Comparison of ENCODE assay signal across 24 cellular contexts in the genomic region with DNA sequence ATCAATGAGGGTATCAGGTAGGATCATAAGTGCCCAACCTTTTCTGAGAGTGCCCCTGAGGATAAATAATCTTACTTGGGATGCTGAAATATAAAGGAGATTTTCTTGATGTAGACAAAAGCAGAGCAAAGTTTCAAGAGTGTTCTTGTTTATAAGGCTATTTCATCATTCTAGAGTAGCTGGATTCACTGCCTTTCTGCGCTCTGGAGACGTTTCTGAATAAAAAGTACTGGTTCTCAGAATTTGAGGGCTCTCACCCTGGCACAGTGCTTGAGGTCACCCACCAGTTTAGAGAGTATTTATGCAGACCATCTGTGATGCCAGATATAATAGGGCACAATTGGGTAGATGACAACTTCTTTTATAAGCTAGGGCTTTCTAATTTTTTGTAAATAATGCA.
DNase-seq lines count a peak whose midpoint lies in the region; ATAC-seq and TF ChIP-seq lines count a peak whose summit lies in the region.
"Had no signal": no experiment of that assay in that cellular context is flagged by ENCODE, and none has a peak within 500 bp of the region (broad histone marks: within the 10 kb centered on the region; RNA-seq: fewer than 3 reads in every experiment).

No MANE protein-coding gene starts in this region.

- POLR2A ChIA-PET in HCT116 (lab: Charles Lee): no interaction called here
- POLR2A ChIA-PET in activated CD4-positive, alpha-beta memory T cell treated with anti-CD3 and anti-CD28 coated beads, Interleukin-2, amount 10 ng/mL, durations not matched to agents 7 days and 5 days (lab: Charles Lee): no interaction called here

- H3K79me2 ChIP-seq in HCT116 (ENCODE audit: insufficient read depth, low read length): no peaks in the 10 kb centered on the region

- peaks cover 3% of the 10 kb centered on the region for H3K9me3 Mint-ChIP-seq in activated CD4-positive, alpha-beta memory T cell treated with anti-CD3 and anti-CD28 coated beads, Interleukin-2, amount 10 ng/mL, durations not matched to agents 7 days and 5 days

- BruUV-seq in HCT116 (replicated peaks; lab: Mats Ljungman, UMichigan): no TSS peak

- no peak for TF ChIP-seq POLR2A in HCT116 (IDR thresholded peaks at IDR 0.05; ENCODE audit: borderline replicate concordance, extremely low read depth, insufficient read depth, insufficient read length)

- no peak overlapping the region for H3K9ac ChIP-seq in HCT116 (ENCODE audit: low read length)

- H3K27me3 Mint-ChIP-seq in activated CD4-positive, alpha-beta memory T cell treated with anti-CD3 and anti-CD28 coated beads, Interleukin-2, amount 10 ng/mL, durations not matched to agents 7 days and 5 days: peaks cover 7% of the 10 kb centered on the region
- H3K27me3 Mint-ChIP-seq: dendritic cell treated with granulocyte-macrophage colony-stimulating factor and Interleukin-4, amounts not matched to agents 40 ng/mL and 50 ng/mL, for 4 days had no signal

- no peak for DNase-seq in HCT116 (ENCODE audit: low read depth, low spot score)
- peak; percentile 31 for DNase-seq in choroid plexus epithelial cell (ENCODE audit: low read depth)
- no peak for DNase-seq in lower lobe of right lung
- no peak for DNase-seq in thoracic aorta (ENCODE audit: low spot score)
- no peak for DNase-seq in activated CD4-positive, alpha-beta memory T cell treated with anti-CD3 and anti-CD28 coated beads, Interleukin-2, amount 10 ng/mL, durations not matched to agents 7 days and 5 days
- no peak for DNase-seq in iPS-NIHi11 (ENCODE audit: low spot score)
- no peak for DNase-seq in NCI-H510A (lab: John Stamatoyannopoulos, UW)
- DNase-seq: activated B cell treated with CpG ODN at 0.5 μM for 24 hours; activated CD8-positive, alpha-beta T cell treated with anti-CD3 and anti-CD28 coated beads, Interleukin-2, amount 10 ng/mL, durations not matched to agents 7 days and 5 days; activated T-cell treated with anti-CD3 and anti-CD28 coated beads, Interleukin-2, amount 50 U/mL, for 48 hours; CD8-positive, alpha-beta memory T cell; erythroblast; KG1; mesendoderm; NCI-H2081; SHP77; T-helper 17 cell had no signal

- RAD21 ChIA-PET in HCT116 (lab: Charles Lee; ENCODE audit: low non-redundant PET in 1 of 2, low total read pairs in 2 of 2, uncharacterized antibody in 2 of 2, unreplicated experiment in 2 of 2): no interaction called here

- CTCF ChIA-PET in HCT116 (lab: Charles Lee): no interaction called here
- CTCF ChIA-PET in activated CD4-positive, alpha-beta memory T cell treated with anti-CD3 and anti-CD28 coated beads, Interleukin-2, amount 10 ng/mL, durations not matched to agents 7 days and 5 days (lab: Charles Lee): no interaction called here

- TF ChIP-seq CTCF in HCT116 (IDR thresholded peaks at IDR 0.05 in 2 of 3, conservative IDR thresholded peaks at IDR 0.05 in 1 of 3; ENCODE audit: borderline replicate concordance in 1 of 3, insufficient read depth in 1 of 3, low read depth in 2 of 3, low read length in 2 of 3): no peak
- no peak for TF ChIP-seq CTCF in choroid plexus epithelial cell (conservative IDR thresholded peaks at IDR 0.05; ENCODE audit: low read depth, low read length)
- no peak for TF ChIP-seq CTCF in lower lobe of right lung (IDR thresholded peaks at IDR 0.05)
- no peak for TF ChIP-seq CTCF in thoracic aorta (IDR thresholded peaks at IDR 0.05)

- no peak overlapping the region for H2AFZ ChIP-seq in HCT116 (ENCODE audit: low read depth, low read length, poor library complexity, severe bottlenecking)

- peaks cover 4% of the 10 kb centered on the region for H3K4me1 Mint-ChIP-seq in activated CD4-positive, alpha-beta memory T cell treated with anti-CD3 and anti-CD28 coated beads, Interleukin-2, amount 10 ng/mL, durations not matched to agents 7 days and 5 days
- H3K4me1 Mint-ChIP-seq: activated B cell treated with CpG ODN at 0.5 μM for 24 hours; activated naive CD4-positive, alpha-beta T cell treated with anti-CD3 and anti-CD28 coated beads, Interleukin-2, amount 50 U/mL, for 24 hours; CD8-positive, alpha-beta memory T cell; T-helper 17 cell had no signal

- H3K4me3 ChIP-seq in HCT116 (replicated peaks in 1 of 2; ENCODE audit: low read depth in 1 of 2, low read length in 2 of 2) (no peak overlapping the region), choroid plexus epithelial cell (ENCODE audit: low read depth, low read length) (no peak overlapping the region), lower lobe of right lung (no peak overlapping the region), thoracic aorta (no peak overlapping the region)
- H3K4me3 ChIP-seq: body of pancreas, tibial nerve had no signal

- H4K20me1 ChIP-seq in HCT116 (ENCODE audit: insufficient read depth): no peaks in the 10 kb centered on the region

- intact Hi-C loops in HCT116 (cut with micrococcal nuclease) (no loop called here), lower lobe of right lung (cut with DNase I) (no loop called here)

- no peaks in the 10 kb centered on the region for H3K36me3 ChIP-seq in HCT116 (ENCODE audit: control insufficient read depth in 1 of 2, insufficient read depth in 2 of 2, low read length in 2 of 2)
- H3K36me3 ChIP-seq in lower lobe of right lung: no peaks in the 10 kb centered on the region
- H3K36me3 ChIP-seq in thoracic aorta: no peaks in the 10 kb centered on the region
- H3K36me3 ChIP-seq: tibial nerve had no signal

- H3K27me3 ChIP-seq in HCT116 (ENCODE audit: insufficient read depth, low read length): no peaks in the 10 kb centered on the region
- H3K27me3 ChIP-seq in lower lobe of right lung (ENCODE audit: low read depth): no peaks in the 10 kb centered on the region
- no peaks in the 10 kb centered on the region for H3K27me3 ChIP-seq in thoracic aorta (replicated peaks; ENCODE audit: insufficient read depth)
- H3K27me3 ChIP-seq: body of pancreas, tibial nerve had no signal

- ATAC-seq in HCT116 (peak; percentile 26; the same call in 1 of the 2 replicates), lower lobe of right lung (no peak), thoracic aorta (ENCODE audit: insufficient number of reproducible peaks, low FRiP score, low read depth) (no peak), HG03442 (IDR thresholded peaks at IDR 0.05; ENCODE audit: unreplicated experiment) (no peak)
- ATAC-seq: activated CD8-positive, alpha-beta T cell treated with anti-CD3 and anti-CD28 coated beads, Interleukin-2, amount 10 ng/mL, durations not matched to agents 7 days and 5 days; natural killer cell treated with Interleukin-12 subunit alpha and Interleukin-12 subunit beta and Interleukin-15 and Interleukin-18, amount 100 ng/mL, for 72 hours; T-helper 17 cell had no signal

- no peak for TF ChIP-seq RAD21 in HCT116 (IDR thresholded peaks at IDR 0.05; ENCODE audit: low read depth)

- no peak overlapping the region for H3K27ac Mint-ChIP-seq in activated CD4-positive, alpha-beta memory T cell treated with anti-CD3 and anti-CD28 coated beads, Interleukin-2, amount 10 ng/mL, durations not matched to agents 7 days and 5 days
- H3K27ac Mint-ChIP-seq: activated B cell treated with CpG ODN at 0.5 μM for 24 hours; activated CD8-positive, alpha-beta T cell treated with anti-CD3 and anti-CD28 coated beads, Interleukin-2, amount 10 ng/mL, durations not matched to agents 7 days and 5 days; activated naive CD4-positive, alpha-beta T cell treated with anti-CD3 and anti-CD28 coated beads, Interleukin-2, amount 50 U/mL, for 24 hours; CD8-positive, alpha-beta memory T cell; dendritic cell treated with granulocyte-macrophage colony-stimulating factor and Interleukin-4, amounts not matched to agents 40 ng/mL and 50 ng/mL, for 4 days; natural killer cell treated with Interleukin-12 subunit alpha and Interleukin-12 subunit beta and Interleukin-15 and Interleukin-18, amount 100 ng/mL, for 72 hours; progenitor cell of endocrine pancreas; T-helper 17 cell had no signal

- no peak overlapping the region for H3K4me3 Mint-ChIP-seq in activated CD4-positive, alpha-beta memory T cell treated with anti-CD3 and anti-CD28 coated beads, Interleukin-2, amount 10 ng/mL, durations not matched to agents 7 days and 5 days
- H3K4me3 Mint-ChIP-seq: activated B cell treated with CpG ODN at 0.5 μM for 24 hours; activated CD8-positive, alpha-beta T cell treated with anti-CD3 and anti-CD28 coated beads, Interleukin-2, amount 10 ng/mL, durations not matched to agents 7 days and 5 days; activated naive CD4-positive, alpha-beta T cell treated with anti-CD3 and anti-CD28 coated beads, Interleukin-2, amount 50 U/mL, for 24 hours; CD8-positive, alpha-beta memory T cell; dendritic cell treated with granulocyte-macrophage colony-stimulating factor and Interleukin-4, amounts not matched to agents 40 ng/mL and 50 ng/mL, for 4 days; natural killer cell treated with Interleukin-12 subunit alpha and Interleukin-12 subunit beta and Interleukin-15 and Interleukin-18, amount 100 ng/mL, for 72 hours; T-helper 17 cell had no signal

- H3K27ac ChIP-seq in HCT116 (ENCODE audit: low read depth, low read length): no peak overlapping the region
- H3K27ac ChIP-seq in lower lobe of right lung: peak overlapping the region; percentile 65
- H3K27ac ChIP-seq in thoracic aorta: peak overlapping the region; percentile 69 to 74

- H3K36me3 Mint-ChIP-seq in activated CD4-positive, alpha-beta memory T cell treated with anti-CD3 and anti-CD28 coated beads, Interleukin-2, amount 10 ng/mL, durations not matched to agents 7 days and 5 days (ENCODE audit: low read depth): no peaks in the 10 kb centered on the region
- H3K36me3 Mint-ChIP-seq: activated naive CD4-positive, alpha-beta T cell treated with anti-CD3 and anti-CD28 coated beads, Interleukin-2, amount 50 U/mL, for 24 hours; natural killer cell treated with Interleukin-12 subunit alpha and Interleukin-12 subunit beta and Interleukin-15 and Interleukin-18, amount 100 ng/mL, for 72 hours had no signal

- H3K4me1 ChIP-seq in HCT116 (ENCODE audit: control insufficient read depth in 1 of 2, insufficient read depth in 2 of 2, low read length in 2 of 2): peaks cover 2 to 28% of the 10 kb centered on the region in 2 experiments; a peak in 2 of 4 replicates
- peaks cover 24% of the 10 kb centered on the region for H3K4me1 ChIP-seq in lower lobe of right lung
- peaks cover 36 to 74% of the 10 kb centered on the region in 2 donors for H3K4me1 ChIP-seq in thoracic aorta (ENCODE audit: control insufficient read depth in 1 of 2, low read depth in 2 of 2)

- H3K9me2 ChIP-seq in HCT116 (ENCODE audit: insufficient read depth): no peaks in the 10 kb centered on the region

- H3K4me2 ChIP-seq in HCT116 (ENCODE audit: low read length): peak overlapping the region; percentile 50

- H3K9me3 ChIP-seq in HCT116 (ENCODE audit: control insufficient read depth in 1 of 2, insufficient read depth in 1 of 2, low read depth in 1 of 2, low read length in 2 of 2) (no peaks in the 10 kb centered on the region), lower lobe of right lung (no peaks in the 10 kb centered on the region), thoracic aorta (no peaks in the 10 kb centered on the region)
- H3K9me3 ChIP-seq: body of pancreas had no signal

TF ChIP-seq in HCT116, 20 proteins besides CTCF, POLR2A, EP300 and RAD21 (continues in another document):
- TF ChIP-seq, protein P1, sequence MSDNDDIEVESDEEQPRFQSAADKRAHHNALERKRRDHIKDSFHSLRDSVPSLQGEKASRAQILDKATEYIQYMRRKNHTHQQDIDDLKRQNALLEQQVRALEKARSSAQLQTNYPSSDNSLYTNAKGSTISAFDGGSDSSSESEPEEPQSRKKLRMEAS (IDR thresholded peaks at IDR 0.05): no peak
- no peak for TF ChIP-seq EZH2 (IDR thresholded peaks at IDR 0.05)
